ENCODE assay signal across 34 cellular contexts in genomic region chr2:82165377-82165776, GRCh38.
"Had no signal": no experiment of that assay in that cellular context is flagged by ENCODE, and none has a peak within 500 bp of the region (broad histone marks: within the 10 kb centered on the region; RNA-seq: fewer than 3 reads in every experiment).

No MANE protein-coding gene starts in this region.

- DNase-seq: Karpas-422, Kasumi-1, MG63, MM.1S, MV-4-11, NCI-H1048, NCI-H1092, NCI-H1092 treated with DMSO at 0.1 percent for 48 hours, NCI-H1105, NCI-H1105 treated with DMSO at 0.1 percent for 48 hours, NCI-H1417, NCI-H1417 treated with DMSO at 0.1 percent for 48 hours, NCI-H1436, NCI-H1436 treated with DMSO at 0.1 percent for 48 hours, NCI-H146, NCI-H1694, NCI-H1694 treated with DMSO at 0.1 percent for 48 hours, NCI-H187, NCI-H187 treated with DMSO at 0.1 percent for 48 hours, NCI-H1930, NCI-H2029, NCI-H2029 treated with DMSO at 0.1 percent for 48 hours, NCI-H2081, NCI-H2081 treated with DMSO at 0.1 percent for 48 hours, NCI-H2107, NCI-H2171, NCI-H2171 treated with DMSO at 0.1 percent for 48 hours, NCI-H2227 treated with DMSO at 0.1 percent for 48 hours, NCI-H226, NCI-H345, NCI-H446, NCI-H446 treated with DMSO at 0.1 percent for 48 hours, NCI-H510A, NCI-H510A treated with DMSO at 0.1 percent for 48 hours had no signal

- H3K9me3 ChIP-seq: MG63 had no signal

- H3K27me3 ChIP-seq: MG63 had no signal

- H3K36me3 ChIP-seq: MG63 had no signal

- H3K4me3 ChIP-seq: MG63 had no signal
